1 cellular context compared by ENCODE assay signal in genomic region chr5:157731272-157732129, GRCh38.
TF ChIP-seq lines count a peak whose summit lies in the region.

Gene THG1L (plus strand): TSS chr5:157731420. CDS start chr5:157731441, 21 bp downstream.

TF ChIP-seq in HEK293, 187 proteins besides CTCF, POLR2A, EP300 and RAD21 (continued from another document and continues in another):
- TF ChIP-seq IKZF3 (tag by site-specific recombination; IDR thresholded peaks at IDR 0.05) (peak; percentile 80), ZNF585B (tag by site-specific recombination; IDR thresholded peaks at IDR 0.05) (no peak), SP7 (tag by site-specific recombination; IDR thresholded peaks at IDR 0.05) (peak; percentile 75; the same call in 1 of the 2 replicates), ZSCAN18 (tag by site-specific recombination; IDR thresholded peaks at IDR 0.05) (no peak; the same call in 1 of the 2 replicates), PRDM4 (tag by site-specific recombination; IDR thresholded peaks at IDR 0.05) (no peak), ZBTB8A (tag by site-specific recombination; IDR thresholded peaks at IDR 0.05) (peak; percentile 46; the same call in 1 of the 2 replicates), ZNF416 (tag by site-specific recombination; IDR thresholded peaks at IDR 0.05) (no peak), PBX3 (CRISPR knock-in tag; IDR thresholded peaks at IDR 0.05) (no peak), ZNF777 (tag by site-specific recombination; IDR thresholded peaks at IDR 0.05; ENCODE audit: borderline replicate concordance) (peak; percentile 81; the same call in 1 of the 2 replicates), EGR2 (tag by site-specific recombination; IDR thresholded peaks at IDR 0.05; ENCODE audit: low read depth) (no peak), ZNF121 (tag by site-specific recombination; IDR thresholded peaks at IDR 0.05) (peak; percentile 53; the same call in 1 of the 2 replicates), BCL11A (tag by site-specific recombination; IDR thresholded peaks at IDR 0.05; ENCODE audit: low read depth) (no peak), ZNF560 (tag by site-specific recombination; IDR thresholded peaks at IDR 0.05; ENCODE audit: borderline replicate concordance) (no peak), ZNF571 (tag by site-specific recombination; IDR thresholded peaks at IDR 0.05) (no peak), ZSCAN30 (tag by site-specific recombination; IDR thresholded peaks at IDR 0.05) (0 out of 2 replicates have a peak, but pooled peaks have one; percentile 60), ZNF214 (tag by site-specific recombination; IDR thresholded peaks at IDR 0.05; ENCODE audit: borderline replicate concordance) (no peak), SCRT1 (tag by site-specific recombination; IDR thresholded peaks at IDR 0.05; ENCODE audit: borderline replicate concordance) (peak; percentile 73), ZNF76 (tag by site-specific recombination; IDR thresholded peaks at IDR 0.05; ENCODE audit: borderline replicate concordance, low read depth) (no peak), OVOL3 (tag by site-specific recombination; IDR thresholded peaks at IDR 0.05) (no peak), ZNF530 (tag by site-specific recombination; IDR thresholded peaks at IDR 0.05; ENCODE audit: low read depth) (peak; percentile 99), ZNF174 (tag by site-specific recombination; IDR thresholded peaks at IDR 0.05) (no peak), HIC1 (tag by site-specific recombination; IDR thresholded peaks at IDR 0.05) (peak; percentile 69; the same call in 1 of the 2 replicates), RBAK (tag by site-specific recombination; IDR thresholded peaks at IDR 0.05) (no peak), KLF1 (tag by site-specific recombination; IDR thresholded peaks at IDR 0.05) (peak; percentile 41), GFI1B (tag by site-specific recombination; IDR thresholded peaks at IDR 0.05) (no peak), ZNF2 (tag by site-specific recombination; IDR thresholded peaks at IDR 0.05) (peak; percentile 91), ZNF837 (tag by site-specific recombination; IDR thresholded peaks at IDR 0.05) (no peak), ZEB2 (tag by site-specific recombination; IDR thresholded peaks at IDR 0.05) (peak; percentile 83), ZFP3 (tag by site-specific recombination; IDR thresholded peaks at IDR 0.05; ENCODE audit: low read depth) (no peak), ZNF366 (tag by site-specific recombination; conservative IDR thresholded peaks at IDR 0.05) (peak; percentile 64), PRDM10 (tag by site-specific recombination; IDR thresholded peaks at IDR 0.05) (peak; percentile 90)
- TF ChIP-seq, protein P1, sequence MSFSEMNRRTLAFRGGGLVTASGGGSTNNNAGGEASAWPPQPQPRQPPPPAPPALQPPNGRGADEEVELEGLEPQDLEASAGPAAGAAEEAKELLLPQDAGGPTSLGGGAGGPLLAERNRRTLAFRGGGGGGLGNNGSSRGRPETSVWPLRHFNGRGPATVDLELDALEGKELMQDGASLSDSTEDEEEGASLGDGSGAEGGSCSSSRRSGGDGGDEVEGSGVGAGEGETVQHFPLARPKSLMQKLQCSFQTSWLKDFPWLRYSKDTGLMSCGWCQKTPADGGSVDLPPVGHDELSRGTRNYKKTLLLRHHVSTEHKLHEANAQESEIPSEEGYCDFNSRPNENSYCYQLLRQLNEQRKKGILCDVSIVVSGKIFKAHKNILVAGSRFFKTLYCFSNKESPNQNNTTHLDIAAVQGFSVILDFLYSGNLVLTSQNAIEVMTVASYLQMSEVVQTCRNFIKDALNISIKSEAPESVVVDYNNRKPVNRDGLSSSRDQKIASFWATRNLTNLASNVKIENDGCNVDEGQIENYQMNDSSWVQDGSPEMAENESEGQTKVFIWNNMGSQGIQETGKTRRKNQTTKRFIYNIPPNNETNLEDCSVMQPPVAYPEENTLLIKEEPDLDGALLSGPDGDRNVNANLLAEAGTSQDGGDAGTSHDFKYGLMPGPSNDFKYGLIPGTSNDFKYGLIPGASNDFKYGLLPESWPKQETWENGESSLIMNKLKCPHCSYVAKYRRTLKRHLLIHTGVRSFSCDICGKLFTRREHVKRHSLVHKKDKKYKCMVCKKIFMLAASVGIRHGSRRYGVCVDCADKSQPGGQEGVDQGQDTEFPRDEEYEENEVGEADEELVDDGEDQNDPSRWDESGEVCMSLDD (tag by site-specific recombination; IDR thresholded peaks at IDR 0.05), result peak; percentile 99
- TF ChIP-seq, protein P2, sequence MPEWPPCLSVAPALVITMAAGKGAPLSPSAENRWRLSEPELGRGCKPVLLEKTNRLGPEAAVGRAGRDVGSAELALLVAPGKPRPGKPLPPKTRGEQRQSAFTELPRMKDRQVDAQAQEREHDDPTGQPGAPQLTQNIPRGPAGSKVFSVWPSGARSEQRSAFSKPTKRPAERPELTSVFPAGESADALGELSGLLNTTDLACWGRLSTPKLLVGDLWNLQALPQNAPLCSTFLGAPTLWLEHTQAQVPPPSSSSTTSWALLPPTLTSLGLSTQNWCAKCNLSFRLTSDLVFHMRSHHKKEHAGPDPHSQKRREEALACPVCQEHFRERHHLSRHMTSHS (tag by site-specific recombination; IDR thresholded peaks at IDR 0.05), result no peak
- TF ChIP-seq, protein P3, sequence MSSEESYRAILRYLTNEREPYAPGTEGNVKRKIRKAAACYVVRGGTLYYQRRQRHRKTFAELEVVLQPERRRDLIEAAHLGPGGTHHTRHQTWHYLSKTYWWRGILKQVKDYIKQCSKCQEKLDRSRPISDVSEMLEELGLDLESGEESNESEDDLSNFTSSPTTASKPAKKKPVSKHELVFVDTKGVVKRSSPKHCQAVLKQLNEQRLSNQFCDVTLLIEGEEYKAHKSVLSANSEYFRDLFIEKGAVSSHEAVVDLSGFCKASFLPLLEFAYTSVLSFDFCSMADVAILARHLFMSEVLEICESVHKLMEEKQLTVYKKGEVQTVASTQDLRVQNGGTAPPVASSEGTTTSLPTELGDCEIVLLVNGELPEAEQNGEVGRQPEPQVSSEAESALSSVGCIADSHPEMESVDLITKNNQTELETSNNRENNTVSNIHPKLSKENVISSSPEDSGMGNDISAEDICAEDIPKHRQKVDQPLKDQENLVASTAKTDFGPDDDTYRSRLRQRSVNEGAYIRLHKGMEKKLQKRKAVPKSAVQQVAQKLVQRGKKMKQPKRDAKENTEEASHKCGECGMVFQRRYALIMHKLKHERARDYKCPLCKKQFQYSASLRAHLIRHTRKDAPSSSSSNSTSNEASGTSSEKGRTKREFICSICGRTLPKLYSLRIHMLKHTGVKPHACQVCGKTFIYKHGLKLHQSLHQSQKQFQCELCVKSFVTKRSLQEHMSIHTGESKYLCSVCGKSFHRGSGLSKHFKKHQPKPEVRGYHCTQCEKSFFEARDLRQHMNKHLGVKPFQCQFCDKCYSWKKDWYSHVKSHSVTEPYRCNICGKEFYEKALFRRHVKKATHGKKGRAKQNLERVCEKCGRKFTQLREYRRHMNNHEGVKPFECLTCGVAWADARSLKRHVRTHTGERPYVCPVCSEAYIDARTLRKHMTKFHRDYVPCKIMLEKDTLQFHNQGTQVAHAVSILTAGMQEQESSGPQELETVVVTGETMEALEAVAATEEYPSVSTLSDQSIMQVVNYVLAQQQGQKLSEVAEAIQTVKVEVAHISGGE (tag by site-specific recombination; conservative IDR thresholded peaks at IDR 0.05; ENCODE audit: low read depth), result peak; percentile 96
- TF ChIP-seq, protein P4, sequence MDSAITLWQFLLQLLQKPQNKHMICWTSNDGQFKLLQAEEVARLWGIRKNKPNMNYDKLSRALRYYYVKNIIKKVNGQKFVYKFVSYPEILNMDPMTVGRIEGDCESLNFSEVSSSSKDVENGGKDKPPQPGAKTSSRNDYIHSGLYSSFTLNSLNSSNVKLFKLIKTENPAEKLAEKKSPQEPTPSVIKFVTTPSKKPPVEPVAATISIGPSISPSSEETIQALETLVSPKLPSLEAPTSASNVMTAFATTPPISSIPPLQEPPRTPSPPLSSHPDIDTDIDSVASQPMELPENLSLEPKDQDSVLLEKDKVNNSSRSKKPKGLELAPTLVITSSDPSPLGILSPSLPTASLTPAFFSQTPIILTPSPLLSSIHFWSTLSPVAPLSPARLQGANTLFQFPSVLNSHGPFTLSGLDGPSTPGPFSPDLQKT (IDR thresholded peaks at IDR 0.05; ENCODE audit: borderline replicate concordance, low read depth, low read length), result no peak; the same call in 1 of the 2 replicates
- TF ChIP-seq, protein P5, sequence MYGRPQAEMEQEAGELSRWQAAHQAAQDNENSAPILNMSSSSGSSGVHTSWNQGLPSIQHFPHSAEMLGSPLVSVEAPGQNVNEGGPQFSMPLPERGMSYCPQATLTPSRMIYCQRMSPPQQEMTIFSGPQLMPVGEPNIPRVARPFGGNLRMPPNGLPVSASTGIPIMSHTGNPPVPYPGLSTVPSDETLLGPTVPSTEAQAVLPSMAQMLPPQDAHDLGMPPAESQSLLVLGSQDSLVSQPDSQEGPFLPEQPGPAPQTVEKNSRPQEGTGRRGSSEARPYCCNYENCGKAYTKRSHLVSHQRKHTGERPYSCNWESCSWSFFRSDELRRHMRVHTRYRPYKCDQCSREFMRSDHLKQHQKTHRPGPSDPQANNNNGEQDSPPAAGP (tag by site-specific recombination; IDR thresholded peaks at IDR 0.05), result peak; percentile 72
